ENCODE assay signal across 21 cellular contexts in the genomic region with DNA sequence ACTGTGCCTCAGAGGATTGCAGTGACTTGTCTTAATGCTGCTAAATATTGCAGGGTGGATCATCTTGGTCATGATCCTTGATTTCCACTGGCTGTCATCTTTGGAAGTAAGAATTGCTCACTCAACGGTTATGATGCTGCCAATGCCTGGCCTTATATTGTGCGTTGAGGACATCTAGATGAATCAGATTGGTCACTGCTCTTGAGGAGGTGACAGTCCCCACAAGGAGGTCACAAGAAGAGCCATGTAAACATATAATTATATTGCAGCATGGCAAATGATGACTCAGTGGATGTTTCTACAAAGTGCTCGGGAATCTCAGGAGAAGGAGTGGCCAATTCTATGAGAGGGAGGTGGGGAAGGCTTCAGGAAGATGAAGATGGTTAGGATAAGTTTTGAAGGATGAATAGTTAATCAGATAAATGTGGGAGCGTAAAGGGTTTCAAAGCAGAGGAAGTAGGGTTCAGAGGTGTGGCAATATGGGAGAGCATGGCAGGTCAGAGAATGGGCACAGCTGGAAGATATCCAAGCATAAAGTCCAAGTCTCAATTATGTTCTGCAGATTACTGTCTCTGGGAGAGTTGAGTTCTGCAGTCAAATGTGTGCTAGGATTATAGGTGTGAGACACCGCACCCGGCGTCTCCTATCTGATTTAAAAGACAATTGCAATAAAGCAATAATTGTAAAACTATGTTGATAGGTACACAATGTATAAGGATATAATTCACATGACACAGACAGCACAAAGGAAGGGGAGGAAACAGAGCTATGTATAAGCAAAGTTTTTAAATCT.
"Had no signal": no experiment of that assay in that cellular context is flagged by ENCODE, and none has a peak within 500 bp of the region (broad histone marks: within the 10 kb centered on the region; RNA-seq: fewer than 3 reads in every experiment).

No MANE protein-coding gene starts in this region.

- H3K4me1 ChIP-seq: parathyroid adenoma, upper lobe of right lung had no signal

- DNase-seq: activated CD4-positive, CD25-positive, alpha-beta regulatory T cell; activated CD8-positive, alpha-beta memory T cell treated with anti-CD3 and anti-CD28 coated beads for 24 hours; activated CD8-positive, alpha-beta memory T cell treated with anti-CD3 and anti-CD28 coated beads, Interleukin-2, amount 50 U/mL, for 48 hours; activated effector memory CD4-positive, alpha-beta T cell treated with Interleukin-2 at 50 U/mL for 16 hours; activated naive CD4-positive, alpha-beta T cell treated with anti-CD3 and anti-CD28 coated beads, Interleukin-2, amount 50 U/mL, for 16 hours; activated T-cell treated with anti-CD3 and anti-CD28 coated beads, Interleukin-2, amount 50 U/mL, for 48 hours; aorta; brain microvascular endothelial cell; effector memory CD4-positive, alpha-beta T cell; foreskin fibroblast; stimulated activated CD4-positive, alpha-beta T cell treated with anti-CD3 and anti-CD28 coated beads, Interleukin-12 subunit alpha, Interleukin-12 subunit beta, amount 100 ng/mL, for 4 hours; stimulated activated CD4-positive, alpha-beta T cell treated with anti-CD3 and anti-CD28 coated beads, Interleukin-1b, Interleukin-23, amount 100 ng/mL, for 48 hours; T-helper 1 cell; T-helper 9 cell; upper lobe of right lung had no signal

- H3K9ac ChIP-seq: parathyroid adenoma had no signal

- H3K4me3 Mint-ChIP-seq: dendritic cell treated with granulocyte-macrophage colony-stimulating factor and Interleukin-4, amounts not matched to agents 40 ng/mL and 50 ng/mL, for 4 days; memory B cell; natural killer cell treated with Interleukin-12 subunit alpha and Interleukin-12 subunit beta and Interleukin-15 and Interleukin-18, amount 100 ng/mL, for 72 hours had no signal

- H3K27ac Mint-ChIP-seq: natural killer cell treated with Interleukin-12 subunit alpha and Interleukin-12 subunit beta and Interleukin-15 and Interleukin-18, amount 100 ng/mL, for 72 hours had no signal

- H3K27me3 Mint-ChIP-seq: memory B cell had no signal

- H3K9me3 Mint-ChIP-seq: dendritic cell treated with granulocyte-macrophage colony-stimulating factor and Interleukin-4, amounts not matched to agents 40 ng/mL and 50 ng/mL, for 4 days; memory B cell; natural killer cell treated with Interleukin-12 subunit alpha and Interleukin-12 subunit beta and Interleukin-15 and Interleukin-18, amount 100 ng/mL, for 72 hours had no signal

- H3K36me3 ChIP-seq: brain microvascular endothelial cell, neutrophil, thoracic aorta, upper lobe of right lung had no signal

- ATAC-seq: natural killer cell treated with Interleukin-12 subunit alpha and Interleukin-12 subunit beta and Interleukin-15 and Interleukin-18, amount 100 ng/mL, for 72 hours; upper lobe of right lung had no signal

- H3K27ac ChIP-seq: brain microvascular endothelial cell, neutrophil, parathyroid adenoma, thoracic aorta, upper lobe of right lung had no signal

- H3K4me3 ChIP-seq: thoracic aorta, upper lobe of right lung had no signal

- H3K36me3 Mint-ChIP-seq: memory B cell; natural killer cell treated with Interleukin-12 subunit alpha and Interleukin-12 subunit beta and Interleukin-15 and Interleukin-18, amount 100 ng/mL, for 72 hours had no signal

- H3K27me3 ChIP-seq: brain microvascular endothelial cell, neutrophil had no signal

- H3K9me3 ChIP-seq: neutrophil, thoracic aorta, upper lobe of right lung had no signal
